In genomic region chr4:11424000-11424399, GRCh38 we compare ENCODE assay signal across 8 cellular contexts. TPM values are rescaled to one million over a fixed set of nuclear protein-coding genes. Genes with fewer than 3 reads are reported as not detected.
DNase-seq lines count a peak whose midpoint lies in the region; ATAC-seq and TF ChIP-seq lines count a peak whose summit lies in the region.

No MANE protein-coding gene starts in this region.

- no peaks in the 10 kb centered on the region for H3K27me3 Mint-ChIP-seq in Caco-2 (ENCODE audit: insufficient read depth, unreplicated experiment)
- peaks cover 30% of the 10 kb centered on the region for H3K27me3 Mint-ChIP-seq in osteocyte (ENCODE audit: unreplicated experiment)

- H3K36me3 Mint-ChIP-seq in Caco-2 (ENCODE audit: insufficient read depth, unreplicated experiment) (peaks cover 12% of the 10 kb centered on the region), osteocyte (ENCODE audit: unreplicated experiment) (no peaks in the 10 kb centered on the region)

- H3K9me3 ChIP-seq in Caco-2: no peaks in the 10 kb centered on the region

- H3K9me3 Mint-ChIP-seq in Caco-2 (ENCODE audit: unreplicated experiment): no peaks in the 10 kb centered on the region
- H3K9me3 Mint-ChIP-seq in osteocyte (ENCODE audit: unreplicated experiment): no peaks in the 10 kb centered on the region

- no TSS peak for BruUV-seq in Caco-2 (replicated peaks; lab: Mats Ljungman, UMichigan)

- peak; percentile 40 for ATAC-seq in GM18909 (IDR thresholded peaks at IDR 0.05; ENCODE audit: poor library complexity, unreplicated experiment)
- no peak for ATAC-seq in GM18519 (IDR thresholded peaks at IDR 0.05; ENCODE audit: low FRiP score, unreplicated experiment)
- ATAC-seq in sciatic nerve: no peak

- no peak overlapping the region for H3K27ac Mint-ChIP-seq in Caco-2 (ENCODE audit: unreplicated experiment)
- H3K27ac Mint-ChIP-seq in osteocyte (ENCODE audit: unreplicated experiment): no peak overlapping the region

- peak in 1 of 2 experiments; percentile 29 for DNase-seq in Caco-2
- DNase-seq in NCI-H2171 (lab: John Stamatoyannopoulos, UW): peak; percentile 44
- peak; percentile 67 for DNase-seq in dermis blood vessel endothelial cell
- DNase-seq in osteocyte (ENCODE audit: extremely low spot score, unreplicated experiment): no peak
- DNase-seq in cortex of kidney (lab: John Stamatoyannopoulos, UW): no peak
- no peak for DNase-seq in sciatic nerve (ENCODE audit: low spot score)

- no peak overlapping the region for H3K4me3 Mint-ChIP-seq in Caco-2 (ENCODE audit: unreplicated experiment)
- H3K4me3 Mint-ChIP-seq in osteocyte (ENCODE audit: unreplicated experiment): no peak overlapping the region

- CTCF ChIA-PET in Caco-2 (lab: Charles Lee): interaction anchor here (0.7 kb wide), 2 partner anchors 223 to 871 kb away, joined by 3 to 11 read pairs; no protein-coding TSS in a partner anchor

- POLR2A ChIA-PET in Caco-2 (lab: Charles Lee): no interaction called here

- no peaks in the 10 kb centered on the region for H3K4me1 ChIP-seq in Caco-2

- TF ChIP-seq CTCF in Caco-2 (IDR thresholded peaks at IDR 0.05; ENCODE audit: insufficient read depth in 1 of 2, low read depth in 1 of 2, low read length in 1 of 2, severe bottlenecking in 1 of 2, unreplicated experiment in 1 of 2): peak; percentile 13 to 29
- peak; percentile 55 for TF ChIP-seq CTCF in osteocyte (IDR thresholded peaks at IDR 0.05)

- no peak overlapping the region for H3K4me3 ChIP-seq in Caco-2 (ENCODE audit: low read depth, low read length)

- intact Hi-C loops in Caco-2 (cut with micrococcal nuclease; ENCODE audit: unreplicated experiment): loop anchor here (1.0 to 10.0 kb wide), 6 partner anchors 209 to 869 kb away; no protein-coding TSS in a partner anchor
- intact Hi-C loops in sciatic nerve (cut with DNase I): loop anchor here (2.0 kb wide), 1 partner anchor 13 kb away; no protein-coding TSS in a partner anchor

- H3K4me1 Mint-ChIP-seq in Caco-2 (ENCODE audit: low read depth, unreplicated experiment) (peaks cover 19% of the 10 kb centered on the region), osteocyte (ENCODE audit: unreplicated experiment) (no peaks in the 10 kb centered on the region)

- H3K36me3 ChIP-seq in Caco-2 (ENCODE audit: control insufficient read depth, insufficient read depth, low read length): no peaks in the 10 kb centered on the region

- no peaks in the 10 kb centered on the region for H3K27me3 ChIP-seq in Caco-2 (replicated peaks; ENCODE audit: control insufficient read depth, insufficient read depth, low read length)

RNA-seq across cellular contexts. Expression of gene HS3ST1, which starts 4.7 kb away (rescaled TPM):
- total RNA-seq in Caco-2 (2022): 4.2 TPM in 2 replicates
- total RNA-seq in dermis blood vessel endothelial cell: 0.17 and 1.9 TPM in 2 replicates
- 0.27 TPM in 1 of 2 replicates, not detected in the other for total RNA-seq in osteocyte
- total RNA-seq in sciatic nerve: 3.2 TPM

Comparison
In these comparisons a context has a peak if more than half of its experiments do, and no peak if none do; other contexts are left out.
1. DNase-seq: peak in NCI-H2171 (single experiment) and dermis blood vessel endothelial cell (single experiment); none in osteocyte (single experiment), cortex of kidney (single experiment) and sciatic nerve (single experiment).